In genomic region chr10:69801434-69802315, GRCh38 we compare ENCODE assay signal across 1 cellular context.
A peak's percentile ranks its signal among the peaks of the same experiment; 100 is the strongest.
TF ChIP-seq lines count a peak whose summit lies in the region.

COL13A1 (plus strand) TSS chr10:69801906; CDS start chr10:69802424, 518 bp downstream.

TF ChIP-seq in HEK293, 187 proteins besides CTCF, POLR2A, EP300 and RAD21 (continued from another document and continues in another):
- TF ChIP-seq ZNF18 (tag by site-specific recombination; IDR thresholded peaks at IDR 0.05) (peak; percentile 85), ZSCAN18 (tag by site-specific recombination; IDR thresholded peaks at IDR 0.05) (no peak), ZNF830 (tag by site-specific recombination; IDR thresholded peaks at IDR 0.05; ENCODE audit: low read depth) (no peak), ZNF157 (tag by site-specific recombination; IDR thresholded peaks at IDR 0.05) (no peak), ZNF521 (tag by site-specific recombination; IDR thresholded peaks at IDR 0.05) (no peak), ZNF624 (tag by site-specific recombination; IDR thresholded peaks at IDR 0.05) (no peak), PRDM10 (tag by site-specific recombination; IDR thresholded peaks at IDR 0.05) (peak; percentile 93), ZNF350 (tag by site-specific recombination; IDR thresholded peaks at IDR 0.05) (no peak), ZNF362 (tag by site-specific recombination; IDR thresholded peaks at IDR 0.05) (no peak), GFI1B (tag by site-specific recombination; IDR thresholded peaks at IDR 0.05) (peak; percentile 92), SP3 (tag by site-specific recombination; IDR thresholded peaks at IDR 0.05) (peak; percentile 81), ZNF530 (tag by site-specific recombination; IDR thresholded peaks at IDR 0.05; ENCODE audit: low read depth) (no peak), TRIM28 (IDR thresholded peaks at IDR 0.05; ENCODE audit: borderline replicate concordance, low read length) (peak; percentile 28; the same call in 1 of the 2 replicates), OVOL3 (tag by site-specific recombination; IDR thresholded peaks at IDR 0.05) (no peak), ZSCAN4 (tag by site-specific recombination; IDR thresholded peaks at IDR 0.05) (no peak), ZNF660 (tag by site-specific recombination; IDR thresholded peaks at IDR 0.05) (no peak), ZBTB49 (tag by site-specific recombination; IDR thresholded peaks at IDR 0.05; ENCODE audit: low read depth) (no peak), ZNF747 (tag by site-specific recombination; IDR thresholded peaks at IDR 0.05) (no peak), ZNF184 (tag by site-specific recombination; IDR thresholded peaks at IDR 0.05) (no peak), ZNF48 (tag by site-specific recombination; IDR thresholded peaks at IDR 0.05) (no peak), ZNF558 (tag by site-specific recombination; IDR thresholded peaks at IDR 0.05) (no peak), ZNF514 (tag by site-specific recombination; IDR thresholded peaks at IDR 0.05) (no peak), ZNF10 (tag by site-specific recombination; IDR thresholded peaks at IDR 0.05) (no peak), ZNF596 (tag by site-specific recombination; IDR thresholded peaks at IDR 0.05) (no peak), ZNF501 (tag by site-specific recombination; IDR thresholded peaks at IDR 0.05) (no peak), YY2 (tag by site-specific recombination; IDR thresholded peaks at IDR 0.05) (peak; percentile 19; the same call in 1 of the 2 replicates), YY1 (tag by site-specific recombination; IDR thresholded peaks at IDR 0.05) (no peak; the same call in 1 of the 2 replicates), ZNF169 (tag by site-specific recombination; IDR thresholded peaks at IDR 0.05) (no peak), ZNF132 (tag by site-specific recombination; IDR thresholded peaks at IDR 0.05; ENCODE audit: borderline replicate concordance) (no peak), GLI4 (tag by site-specific recombination; IDR thresholded peaks at IDR 0.05) (no peak), ZNF704 (tag by site-specific recombination; IDR thresholded peaks at IDR 0.05) (no peak), ZFP3 (tag by site-specific recombination; IDR thresholded peaks at IDR 0.05; ENCODE audit: low read depth) (peak; percentile 47), REST (tag by site-specific recombination; IDR thresholded peaks at IDR 0.05) (no peak), HOXC10 (CRISPR knock-in tag; IDR thresholded peaks at IDR 0.05) (no peak), ZNF843 (tag by site-specific recombination; IDR thresholded peaks at IDR 0.05) (no peak), ZNF175 (tag by site-specific recombination; IDR thresholded peaks at IDR 0.05) (no peak), ZNF37A (tag by site-specific recombination; IDR thresholded peaks at IDR 0.05) (no peak), KLF16 (tag by site-specific recombination; IDR thresholded peaks at IDR 0.05) (0 out of 2 replicates have a peak, but pooled peaks have one; percentile 4), ZNF701 (tag by site-specific recombination; IDR thresholded peaks at IDR 0.05) (no peak), RBAK (tag by site-specific recombination; IDR thresholded peaks at IDR 0.05) (no peak), ZNF626 (tag by site-specific recombination; IDR thresholded peaks at IDR 0.05) (no peak), KLF1 (tag by site-specific recombination; IDR thresholded peaks at IDR 0.05) (peak; percentile 43; the same call in 1 of the 2 replicates), ZSCAN5A (tag by site-specific recombination; IDR thresholded peaks at IDR 0.05) (no peak)
